ENCODE assay signal across 8 cellular contexts in the genomic region with DNA sequence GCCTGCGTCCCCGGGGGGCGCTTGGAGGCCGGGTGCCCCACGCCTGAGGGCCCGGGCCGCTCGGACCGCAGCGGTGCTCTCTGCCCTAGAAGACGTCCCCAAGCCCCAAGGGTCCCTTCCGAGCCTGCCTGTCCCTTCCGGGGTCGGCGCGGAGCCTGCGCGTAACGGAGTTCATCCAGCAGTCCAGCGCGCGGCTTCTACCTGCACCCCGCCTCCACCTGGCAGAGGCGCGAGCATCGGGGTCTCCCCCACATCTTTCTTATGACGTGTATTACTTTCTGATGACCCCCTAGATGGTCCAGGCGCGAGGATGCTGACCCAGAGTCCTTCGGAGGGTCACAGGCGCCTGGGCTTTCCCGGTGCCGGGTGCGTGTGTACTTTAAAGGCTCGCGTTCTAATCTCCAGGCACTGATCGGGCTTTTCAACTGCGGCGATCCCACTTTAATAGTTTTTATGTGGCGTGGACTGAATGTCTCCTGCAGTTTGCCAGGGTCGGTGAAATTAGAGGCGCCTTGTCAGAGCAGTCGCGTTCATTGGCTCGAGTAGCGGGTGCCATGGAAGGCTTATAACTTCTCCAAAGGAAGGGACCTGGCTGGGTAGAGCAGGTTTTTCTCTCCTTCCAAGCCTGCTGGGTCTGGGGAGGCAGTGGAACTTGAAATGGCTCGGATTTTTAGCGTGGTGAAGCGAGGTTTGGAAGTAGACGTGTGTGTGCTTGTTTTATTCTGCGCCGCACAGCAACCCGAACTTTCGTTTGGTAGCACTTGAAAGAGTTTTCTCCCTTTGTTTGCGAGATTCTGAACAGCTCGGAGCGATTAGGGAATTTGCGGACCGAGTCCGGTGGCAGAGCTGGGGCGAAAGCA. TPM values are rescaled to one million over a fixed set of nuclear protein-coding genes. Genes with fewer than 3 reads are reported as not detected.
DNase-seq lines count a peak whose midpoint lies in the region; TF ChIP-seq lines count a peak whose summit lies in the region.

No MANE protein-coding gene starts in this region.

- no peaks in the 10 kb centered on the region for H3K27me3 ChIP-seq in MG63
- H3K27me3 ChIP-seq in endodermal cell (ENCODE audit: control insufficient read depth, insufficient read depth, low read length, poor library complexity, severe bottlenecking): peaks cover 82% of the 10 kb centered on the region
- H3K27me3 ChIP-seq in effector memory CD4-positive, alpha-beta T cell (replicated peaks; ENCODE audit: control insufficient read depth, insufficient read depth, low read length, poor library complexity, severe bottlenecking): peaks cover 20% of the 10 kb centered on the region

- no peaks in the 10 kb centered on the region for H3K36me3 Mint-ChIP-seq in endodermal cell (ENCODE audit: low read depth)

- no peak overlapping the region for H3K27ac ChIP-seq in endodermal cell (ENCODE audit: low read depth, low read length)
- H3K27ac ChIP-seq in effector memory CD4-positive, alpha-beta T cell (ENCODE audit: insufficient read depth, low read length, poor library complexity, severe bottlenecking): no peak overlapping the region

- H3K27me3 Mint-ChIP-seq in endodermal cell (ENCODE audit: insufficient read depth): peaks cover 68% of the 10 kb centered on the region

- H3K36me3 ChIP-seq in MG63 (no peaks in the 10 kb centered on the region), endodermal cell (ENCODE audit: control insufficient read depth, insufficient read depth, low read length) (no peaks in the 10 kb centered on the region)
- no peaks in the 10 kb centered on the region for H3K36me3 ChIP-seq in effector memory CD4-positive, alpha-beta T cell (ENCODE audit: control insufficient read depth, insufficient read depth, low read length)

- H3K4me1 ChIP-seq in endodermal cell (ENCODE audit: control insufficient read depth, insufficient read depth, low read length): no peaks in the 10 kb centered on the region
- H3K4me1 ChIP-seq in effector memory CD4-positive, alpha-beta T cell (ENCODE audit: control insufficient read depth, insufficient read depth, low read length, poor library complexity, severe bottlenecking): no peaks in the 10 kb centered on the region

- peaks cover 13% of the 10 kb centered on the region for H3K4me1 Mint-ChIP-seq in endodermal cell

- peak overlapping the region; percentile 74 for H3K4me3 Mint-ChIP-seq in endodermal cell

- H3K27ac Mint-ChIP-seq in endodermal cell: no peak overlapping the region

- 1% methylated on average over 16 to 61 of the region's 61 CpGs for WGBS in endodermal cell (ENCODE audit: insufficient coverage in 1 of 2, insufficient read length in 1 of 2), 2 experiments

- in situ Hi-C loops in KBM-7 (cut with MboI; ENCODE audit: low pct_unique_long_range_greater_than_20kb, low sequenced_read_pairs): no loop called here

- H3K9me3 ChIP-seq in MG63 (no peaks in the 10 kb centered on the region), endodermal cell (ENCODE audit: control insufficient read depth, low read length) (no peaks in the 10 kb centered on the region)
- H3K9me3 ChIP-seq in effector memory CD4-positive, alpha-beta T cell (ENCODE audit: control insufficient read depth, low read length): no peaks in the 10 kb centered on the region

- no peak overlapping the region for H3K9ac ChIP-seq in endodermal cell (ENCODE audit: extremely low read depth, low read length, poor library complexity, severe bottlenecking)

- DNase-seq in AG09309 (ENCODE audit: low read depth): no peak
- peak; percentile 52 for DNase-seq in MG63
- DNase-seq in endodermal cell: peak; percentile 80
- DNase-seq in myocyte (ENCODE audit: low read depth): peak; percentile 47
- no peak for DNase-seq in SHP77 (lab: John Stamatoyannopoulos, UW)
- DNase-seq in effector memory CD4-positive, alpha-beta T cell: no peak
- no peak for DNase-seq in KBM-7
- no peak for DNase-seq in NCI-H82 (lab: John Stamatoyannopoulos, UW)

- TF ChIP-seq CTCF in AG09309 (IDR thresholded peaks at IDR 0.05; ENCODE audit: control insufficient read depth, insufficient read depth, low read depth, low read length, missing control alignments): no peak
- no peak for TF ChIP-seq CTCF in endodermal cell (conservative IDR thresholded peaks at IDR 0.05)

- peak overlapping the region; percentile 6; the same call in 1 of the 2 replicates for H3K4me3 ChIP-seq in AG09309 (ENCODE audit: control insufficient read depth, low read depth, low read length)
- H3K4me3 ChIP-seq in MG63: peak overlapping the region; percentile 65
- peak overlapping the region; percentile 86 for H3K4me3 ChIP-seq in endodermal cell (ENCODE audit: low read length)
- no peak overlapping the region for H3K4me3 ChIP-seq in effector memory CD4-positive, alpha-beta T cell (ENCODE audit: insufficient read depth, low read depth, low read length, poor library complexity, severe bottlenecking)

- no peaks in the 10 kb centered on the region for H3K9me3 Mint-ChIP-seq in endodermal cell

RNA-seq across cellular contexts. Expression of gene EYA4, which starts 1.0 kb away (rescaled TPM):
- 6.1 and 12.0 TPM in 2 replicates for total RNA-seq in MG63 (2014; rRNA removed; shearing (Covaris generic); ENCODE audit: low replicate concordance)
- under 1 TPM; 0.11 to 0.26 TPM for total RNA-seq in endodermal cell
- 3.3 TPM for polyA plus RNA-seq in endodermal cell (2013, experiment 1 of 2)
- 2.8 TPM for polyA plus RNA-seq in endodermal cell (2013, experiment 2 of 2)
- 18.5 and 22.0 TPM in 2 replicates for total RNA-seq in myocyte
- 7.3 TPM for polyA plus RNA-seq in myocyte (2012)

Comparison
In these comparisons a context has a peak if more than half of its experiments do, and no peak if none do; other contexts are left out.
1. DNase-seq: peak in MG63 (single experiment), endodermal cell (single experiment) and myocyte (single experiment); none in AG09309 (single experiment), SHP77 (0 of 2), effector memory CD4-positive, alpha-beta T cell (0 of 3), KBM-7 (single experiment) and NCI-H82 (single experiment).